ENCODE assay signal across 11 cellular contexts in genomic region chr11:59284773-59285129, GRCh38.
DNase-seq lines count a peak whose midpoint lies in the region; ATAC-seq and TF ChIP-seq lines count a peak whose summit lies in the region.
"Had no signal": no experiment of that assay in that cellular context is flagged by ENCODE, and none has a peak within 500 bp of the region (broad histone marks: within the 10 kb centered on the region; RNA-seq: fewer than 3 reads in every experiment).

No MANE protein-coding gene starts in this region.

- TF ChIP-seq CTCF in DOHH2 (IDR thresholded peaks at IDR 0.05; ENCODE audit: low read depth, low read length, poor library complexity, severe bottlenecking) (no peak), Loucy (conservative IDR thresholded peaks at IDR 0.05; ENCODE audit: low read length) (no peak), adrenal gland (IDR thresholded peaks at IDR 0.05) (no peak)

- H3K9me2 ChIP-seq in DOHH2 (replicated peaks; ENCODE audit: control insufficient read depth, low read length) = no peaks in the 10 kb centered on the region
- no peaks in the 10 kb centered on the region for H3K9me2 ChIP-seq in Loucy (replicated peaks; ENCODE audit: low read depth, low read length)

- H2AFZ ChIP-seq in Loucy (ENCODE audit: low read length) = 0 out of 2 replicates have a peak overlapping the region, but pooled peaks have one; percentile 29

- H3K9me3 Mint-ChIP-seq in naive B cell = peaks cover 0 to 3% (median 0%) of the 10 kb centered on the region in 7 donors
- H3K9me3 Mint-ChIP-seq: activated naive CD8-positive, alpha-beta T cell treated with anti-CD3 and anti-CD28 coated beads for 36 hours had no signal

- peaks cover 61 to 87% (median 72%) of the 10 kb centered on the region in 3 donors for H3K4me1 Mint-ChIP-seq in naive B cell

- no peaks in the 10 kb centered on the region for H3F3A ChIP-seq in DOHH2 (ENCODE audit: control insufficient read depth, insufficient read depth)
- H3F3A ChIP-seq in Loucy (ENCODE audit: low read depth) = no peaks in the 10 kb centered on the region

- H3K79me2 ChIP-seq in DOHH2 (ENCODE audit: control insufficient read depth, low read length) (no peaks in the 10 kb centered on the region), Loucy (ENCODE audit: insufficient read depth, low read length) (no peaks in the 10 kb centered on the region)

- H4K20me1 ChIP-seq in DOHH2 (ENCODE audit: control insufficient read depth, insufficient read depth, low read depth, low read length) (no peaks in the 10 kb centered on the region), Loucy (ENCODE audit: insufficient read depth, low read length, poor library complexity, severe bottlenecking) (no peaks in the 10 kb centered on the region)

- DNase-seq in naive B cell (no peak), NCI-H510A treated with DMSO at 0.1 percent for 48 hours (lab: John Stamatoyannopoulos, UW) (no peak), adrenal gland (no peak), occipital lobe (lab: John Stamatoyannopoulos, UW) (no peak), NCI-H1092 treated with DMSO at 0.1 percent for 48 hours (lab: John Stamatoyannopoulos, UW) (no peak)

- no peaks in the 10 kb centered on the region for H3K36me3 ChIP-seq in DOHH2 (ENCODE audit: control insufficient read depth, low read length)
- H3K36me3 ChIP-seq in Loucy (ENCODE audit: insufficient read depth, low read length) = no peaks in the 10 kb centered on the region
- no peaks in the 10 kb centered on the region for H3K36me3 ChIP-seq in adrenal gland (replicated peaks in 1 of 2)
- H3K36me3 ChIP-seq: colonic mucosa, MG63 had no signal

- peaks cover 7 to 22% of the 10 kb centered on the region in 2 donors for H3K36me3 Mint-ChIP-seq in naive B cell
- H3K36me3 Mint-ChIP-seq: activated naive CD8-positive, alpha-beta T cell treated with anti-CD3 and anti-CD28 coated beads for 36 hours had no signal

- H3K27me3 Mint-ChIP-seq in naive B cell = no peaks in the 10 kb centered on the region

- H3K27me3 ChIP-seq in DOHH2 (ENCODE audit: control insufficient read depth, low read length) (no peaks in the 10 kb centered on the region), Loucy (ENCODE audit: insufficient read depth, low read length, poor library complexity, severe bottlenecking) (no peaks in the 10 kb centered on the region), adrenal gland (no peaks in the 10 kb centered on the region)
- H3K27me3 ChIP-seq: colonic mucosa, MG63 had no signal

- ATAC-seq in GM21737 (IDR thresholded peaks at IDR 0.05; ENCODE audit: unreplicated experiment) (peak; percentile 10), naive B cell (ENCODE audit: low read depth in 2 of 2) (no peak)

- intact Hi-C loops in adrenal gland (cut with DNase I) = loop anchor here (5.0 to 10.0 kb wide), 2 partner anchors 100 to 112 kb away; partner anchors contain the start of gene DTX4 (in 1 of the 2)

- H3K4me3 Mint-ChIP-seq in naive B cell = peak overlapping the region; percentile 68 to 94 (median 84)

- H3K4me1 ChIP-seq in DOHH2 (ENCODE audit: control insufficient read depth, low read length) (peaks cover 33% of the 10 kb centered on the region), Loucy (ENCODE audit: insufficient read depth, low read length, poor library complexity, severe bottlenecking) (no peaks in the 10 kb centered on the region), adrenal gland (replicated peaks in 1 of 2) (no peaks in the 10 kb centered on the region)
- H3K4me1 ChIP-seq: colonic mucosa had no signal

- WGBS in adrenal gland, 4 donors = 27 to 36% (median 31%) methylated on average over 5 of the region's 5 CpGs

- H3K4me3 ChIP-seq in DOHH2 (ENCODE audit: low read length) (peak overlapping the region; percentile 67), Loucy (ENCODE audit: low read length, poor library complexity, severe bottlenecking) (no peak overlapping the region), adrenal gland (no peak overlapping the region)
- H3K4me3 ChIP-seq: colonic mucosa, MG63 had no signal

- no peak overlapping the region for H3K9ac ChIP-seq in Loucy (ENCODE audit: low read depth, low read length, poor library complexity, severe bottlenecking)

- no peak for TF ChIP-seq POLR2A in adrenal gland (IDR thresholded peaks at IDR 0.05)

- peak overlapping the region; percentile 98 to 99 (median 98) for H3K27ac Mint-ChIP-seq in naive B cell

- peak overlapping the region; percentile 80 for H3K4me2 ChIP-seq in DOHH2 (ENCODE audit: low read length)
- H3K4me2 ChIP-seq in Loucy (ENCODE audit: low read depth, low read length, poor library complexity, severe bottlenecking) = peak overlapping the region; percentile 33

- H3K9me3 ChIP-seq in DOHH2 (ENCODE audit: control insufficient read depth, insufficient read depth, low read length) = no peaks in the 10 kb centered on the region
- H3K9me3 ChIP-seq in Loucy (ENCODE audit: insufficient read depth, low read depth, low read length) = no peaks in the 10 kb centered on the region
- H3K9me3 ChIP-seq in adrenal gland (replicated peaks in 1 of 3) = no peaks in the 10 kb centered on the region
- H3K9me3 ChIP-seq: colonic mucosa, MG63 had no signal

- peak overlapping the region; percentile 69 for H3K27ac ChIP-seq in DOHH2 (ENCODE audit: low read depth, low read length)
- H3K27ac ChIP-seq in adrenal gland = no peak overlapping the region
- H3K27ac ChIP-seq: colonic mucosa had no signal
